ENCODE assay signal across 27 cellular contexts in genomic region chr1:9262096-9262495, GRCh38.
"Had no signal": no experiment of that assay in that cellular context is flagged by ENCODE, and none has a peak within 500 bp of the region (broad histone marks: within the 10 kb centered on the region; RNA-seq: fewer than 3 reads in every experiment).

No MANE protein-coding gene starts in this region.

- H3K4me1 Mint-ChIP-seq: nephron had no signal

- H3K4me3 ChIP-seq: hepatocyte, lower lobe of right lung, neural progenitor cell, ovary, right atrium auricular region, right lobe of liver, smooth muscle cell, stomach, testis, thyroid gland, transverse colon, upper lobe of left lung had no signal

- H3K27me3 Mint-ChIP-seq: naive thymus-derived CD8-positive, alpha-beta T cell; progenitor cell of endocrine pancreas; stimulated activated naive B cell treated with anti-CD40 and anti-IgM and Interleukin-4, amounts not matched to agents 10 μg/mL and 1 μg/mL and 100 μg/mL, for 72 hours had no signal

- H3K27me3 ChIP-seq: hepatocyte, neural progenitor cell, neutrophil, ovary, right atrium auricular region, right lobe of liver, stomach, testis, thyroid gland, transverse colon, upper lobe of left lung had no signal

- H3K4me3 Mint-ChIP-seq: naive thymus-derived CD8-positive, alpha-beta T cell; nephron; neural progenitor cell; stimulated activated naive B cell treated with anti-CD40 and anti-IgM and Interleukin-4, amounts not matched to agents 10 μg/mL and 1 μg/mL and 100 μg/mL, for 72 hours had no signal

- H3K9me3 Mint-ChIP-seq: naive thymus-derived CD8-positive, alpha-beta T cell; nephron had no signal

- H3K4me2 ChIP-seq: hepatocyte, neural progenitor cell, smooth muscle cell had no signal

- H2AFZ ChIP-seq: hepatocyte, neural progenitor cell had no signal

- H3K36me3 ChIP-seq: neural progenitor cell, ovary had no signal

- H3K4me1 ChIP-seq: lower lobe of right lung, thyroid gland had no signal

- H3K9me3 ChIP-seq: lower lobe of right lung, neutrophil, ovary, right atrium auricular region, right lobe of liver, stomach, testis, thyroid gland, transverse colon, upper lobe of left lung had no signal

- DNase-seq: islet precursor cell; left ventricle myocardium superior; lower lobe of right lung; mammary epithelial cell; mesenchymal stem cell; naive thymus-derived CD8-positive, alpha-beta T cell; occipital lobe; ovary; right lobe of liver; stimulated activated CD4-positive, alpha-beta T cell treated with anti-CD3 and anti-CD28 coated beads, Interleukin-1b, Interleukin-23, amount 100 ng/mL, for 48 hours; stimulated activated CD4-positive, alpha-beta T cell treated with anti-CD3 and anti-CD28 coated beads, Interleukin-2, amount 100 ng/mL, for 48 hours; stimulated activated CD4-positive, alpha-beta T cell treated with anti-CD3 and anti-CD28 coated beads, Interleukin-4, amount 100 ng/mL, for 4 hours; stimulated activated CD8-positive, alpha-beta memory T cell treated with anti-CD3 and anti-CD28 coated beads, Interleukin-4, amount 100 ng/mL, for 48 hours; stimulated activated naive B cell treated with anti-CD40 and anti-IgM and Interleukin-4, amounts not matched to agents 10 μg/mL and 1 μg/mL and 100 μg/mL, for 72 hours; stimulated activated naive CD8-positive, alpha-beta T cell treated with anti-CD3 and anti-CD28 coated beads, Interleukin-15, Interleukin-2, amounts not matched to agents 100 U/mL and 50 U/mL, for 24 hours; stomach; testis; thyroid gland; transverse colon had no signal

- H3K27ac ChIP-seq: hepatocyte, lower lobe of right lung, neural progenitor cell, ovary, right atrium auricular region, right lobe of liver, stomach, testis, thyroid gland, transverse colon, upper lobe of left lung had no signal

- H3K27ac Mint-ChIP-seq: nephron; neural progenitor cell; progenitor cell of endocrine pancreas; stimulated activated naive B cell treated with anti-CD40 and anti-IgM and Interleukin-4, amounts not matched to agents 10 μg/mL and 1 μg/mL and 100 μg/mL, for 72 hours had no signal

- ATAC-seq: left ventricle myocardium superior; lower lobe of right lung; naive thymus-derived CD8-positive, alpha-beta T cell; right lobe of liver; stimulated activated naive B cell treated with anti-CD40 and anti-IgM and Interleukin-4, amounts not matched to agents 10 μg/mL and 1 μg/mL and 100 μg/mL, for 72 hours; stimulated activated naive CD8-positive, alpha-beta T cell treated with anti-CD3 and anti-CD28 coated beads, Interleukin-15, Interleukin-2, amounts not matched to agents 100 U/mL and 50 U/mL, for 24 hours had no signal
